14 cellular contexts compared by ENCODE assay signal in genomic region chr6:125155344-125155743, GRCh38. TPM values are rescaled to one million over a fixed set of nuclear protein-coding genes. Genes with fewer than 3 reads are reported as not detected.
DNase-seq lines count a peak whose midpoint lies in the region; ATAC-seq, FAIRE-seq and TF ChIP-seq lines count a peak whose summit lies in the region.
"Had no signal": no experiment of that assay in that cellular context is flagged by ENCODE, and none has a peak within 500 bp of the region (broad histone marks: within the 10 kb centered on the region; RNA-seq: fewer than 3 reads in every experiment).

No MANE protein-coding gene starts in this region.

- no peaks in the 10 kb centered on the region for H3K36me3 Mint-ChIP-seq in T-cell

- H3K27ac ChIP-seq in C4-2B (peak overlapping the region; percentile 89; the same call in 1 of the 2 replicates), psoas muscle (peak overlapping the region; percentile 91)

- POLR2A ChIA-PET in T-cell (lab: Charles Lee): no interaction called here

- FAIRE-seq in frontal cortex (lab: Jason Lieb, UNC): no peak
- FAIRE-seq: G401.6, GM12891 had no signal

- H3K4me1 Mint-ChIP-seq in T-cell: peaks cover 0 to 14% (median 10%) of the 10 kb centered on the region in 3 donors

- H3K36me3 ChIP-seq in psoas muscle (ENCODE audit: insufficient read depth in 1 of 2, low read depth in 1 of 2): peaks cover 0 to 15% of the 10 kb centered on the region in 2 donors
- H3K36me3 ChIP-seq: right lobe of liver had no signal

- peaks cover 0 to 3% (median 0%) of the 10 kb centered on the region in 3 donors for H3K9me3 Mint-ChIP-seq in T-cell
- H3K9me3 Mint-ChIP-seq: T-helper 2 cell treated with Interferon-gamma antibody and Interleukin-4, amounts not matched to agents 5 μg/mL and 100 μg/mL, for 36 hours had no signal

- H3K27me3 ChIP-seq in psoas muscle (ENCODE audit: insufficient read depth in 3 of 3, low read length in 2 of 3): no peaks in the 10 kb centered on the region
- H3K27me3 ChIP-seq: right lobe of liver had no signal

- DNase-seq in T-cell (no peak), epithelial cell of proximal tubule (ENCODE audit: low read depth) (no peak), psoas muscle (no peak), lower leg skin (ENCODE audit: low spot score in 2 of 2) (no peak), frontal cortex (ENCODE audit: low spot score in 2 of 2) (no peak), GM03348 (ENCODE audit: low spot score) (no peak), iPS-NIHi7 (ENCODE audit: extremely low spot score) (no peak)
- DNase-seq: activated CD4-positive, CD25-positive, alpha-beta regulatory T cell treated with anti-CD3 and anti-CD28 coated beads, Interleukin-2, amount 50 U/mL, for 72 hours; NCI-H526 treated with DMSO at 0.1 percent for 48 hours had no signal

- H3K4me3 Mint-ChIP-seq in T-cell: peak overlapping the region in 2 of 3 donors; percentile 7 to 72

- peaks cover 45% of the 10 kb centered on the region for H3K4me1 ChIP-seq in psoas muscle
- H3K4me1 ChIP-seq: right lobe of liver had no signal

- H3K9me3 ChIP-seq in psoas muscle: no peaks in the 10 kb centered on the region
- H3K9me3 ChIP-seq: right lobe of liver had no signal

- H3K4me3 ChIP-seq in epithelial cell of proximal tubule (ENCODE audit: low read depth, low read length) (peak overlapping the region; percentile 91), psoas muscle (peak overlapping the region; percentile 78), lower leg skin (ENCODE audit: low read depth, poor library complexity, severe bottlenecking) (no peak overlapping the region)

- CTCF ChIA-PET in T-cell (lab: Charles Lee): interaction anchor here in 1 of 2 donors (0.7 to 1.4 kb wide), 2 partner anchors 37 to 1012 kb away, joined by 3 read pairs; no protein-coding TSS in a partner anchor

- TF ChIP-seq CTCF in C4-2B (conservative IDR thresholded peaks at IDR 0.05): no peak
- TF ChIP-seq CTCF in epithelial cell of proximal tubule (conservative IDR thresholded peaks at IDR 0.05; ENCODE audit: low read depth, low read length): no peak
- no peak for TF ChIP-seq CTCF in psoas muscle (IDR thresholded peaks at IDR 0.05)
- no peak for TF ChIP-seq CTCF in lower leg skin (IDR thresholded peaks at IDR 0.05)

- WGBS in psoas muscle, 3 donors: 67 to 84% (median 74%) methylated on average over 2 of the region's 2 CpGs
- WGBS in lower leg skin, 2 donors: 78 to 84% methylated on average over 2 of the region's 2 CpGs

- peaks cover 26 to 38% of the 10 kb centered on the region in 2 donors for H3K27me3 Mint-ChIP-seq in T-cell

- H3K27ac Mint-ChIP-seq in T-cell: peak overlapping the region in 1 of 2 donors; percentile 48
- H3K27ac Mint-ChIP-seq: T-helper 2 cell treated with Interferon-gamma antibody and Interleukin-4, amounts not matched to agents 5 μg/mL and 100 μg/mL, for 36 hours had no signal

- ATAC-seq in T-cell (replicated peaks in 1 of 4) (no peak), psoas muscle (no peak)

- no peak for TF ChIP-seq POLR2A in lower leg skin (IDR thresholded peaks at IDR 0.05)

- intact Hi-C loops in psoas muscle (cut with DNase I): loop anchor here in 1 of 2 donors (5.0 to 10.0 kb wide), 2 partner anchors 37 to 609 kb away; no protein-coding TSS in a partner anchor
- intact Hi-C loops in lower leg skin (cut with DNase I; ENCODE audit: low total_unique reads): no loop called here

RNA-seq across cellular contexts. Expression of gene TPD52L1, which starts 1.8 kb away (rescaled TPM):
- total RNA-seq in T-cell (under 1 TPM in 4 of 5 donors, not detected in 1; 0.20 to 0.89 (median 0.47) TPM), epithelial cell of proximal tubule (54.3 and 67.3 TPM in 2 replicates), psoas muscle (100 to 1,000 TPM; 106 to 150 (median 136) TPM), lower leg skin (100 to 1,000 TPM; 123 to 234 (median 175) TPM), frontal cortex (9.4 TPM)
- 10 to 100 TPM; 51.8 to 98.6 (median 67.4) TPM for polyA plus RNA-seq in psoas muscle
